Comparison of ENCODE assay signal across 20 cellular contexts in the genomic region with DNA sequence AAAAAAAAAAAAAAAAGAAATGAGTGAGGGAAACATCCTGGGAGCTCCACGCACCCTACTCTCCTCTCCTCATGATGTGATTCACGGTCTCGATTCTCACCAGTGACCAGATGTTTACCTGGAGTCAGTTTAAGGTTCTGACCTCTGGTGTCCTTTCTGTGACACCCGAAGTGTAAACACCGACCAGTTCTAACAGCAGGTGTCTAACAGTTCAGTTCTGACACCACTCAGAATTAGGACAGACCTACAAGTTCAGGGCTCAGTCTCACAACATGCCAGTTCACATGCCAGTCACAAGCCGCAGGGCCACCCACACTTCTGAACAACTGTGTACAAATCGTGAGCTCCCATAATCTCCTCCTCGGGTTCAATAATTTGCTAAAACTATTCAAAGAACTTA. TPM values are rescaled to one million over a fixed set of nuclear protein-coding genes. Genes with fewer than 3 reads are reported as not detected.
A peak's percentile ranks its signal among the peaks of the same experiment; 100 is the strongest.
DNase-seq lines count a peak whose midpoint lies in the region; ATAC-seq, FAIRE-seq and TF ChIP-seq lines count a peak whose summit lies in the region.
"Had no signal": no experiment of that assay in that cellular context is flagged by ENCODE, and none has a peak within 500 bp of the region (broad histone marks: within the 10 kb centered on the region; RNA-seq: fewer than 3 reads in every experiment).

No MANE protein-coding gene starts in this region.

- no peak for FAIRE-seq in D721Med (lab: Jason Lieb, UNC)

- H3K4me1 Mint-ChIP-seq in activated CD8-positive, alpha-beta T cell treated with anti-CD3 and anti-CD28 coated beads for 36 hours (ENCODE audit: low read depth): peaks cover 49% of the 10 kb centered on the region
- H3K4me1 Mint-ChIP-seq in activated CD8-positive, alpha-beta T cell treated with anti-CD3 and anti-CD28 coated beads, Interleukin-2, amount 10 ng/mL, durations not matched to agents 7 days and 5 days (ENCODE audit: low read depth): peaks cover 34% of the 10 kb centered on the region
- H3K4me1 Mint-ChIP-seq in CD4-positive, alpha-beta T cell (ENCODE audit: low read depth): peaks cover 54% of the 10 kb centered on the region
- peaks cover 14% of the 10 kb centered on the region for H3K4me1 Mint-ChIP-seq in endothelial cell (ENCODE audit: unreplicated experiment)
- peaks cover 20 to 64% (median 57%) of the 10 kb centered on the region in 7 donors for H3K4me1 Mint-ChIP-seq in naive thymus-derived CD4-positive, alpha-beta T cell

- peaks cover 4% of the 10 kb centered on the region for H3K9me3 Mint-ChIP-seq in activated CD8-positive, alpha-beta T cell treated with anti-CD3 and anti-CD28 coated beads for 36 hours
- H3K9me3 Mint-ChIP-seq in activated CD8-positive, alpha-beta T cell treated with anti-CD3 and anti-CD28 coated beads, Interleukin-2, amount 10 ng/mL, durations not matched to agents 7 days and 5 days (ENCODE audit: insufficient read depth): peaks cover 27% of the 10 kb centered on the region
- H3K9me3 Mint-ChIP-seq in CD4-positive, alpha-beta T cell: peaks cover 3% of the 10 kb centered on the region
- peaks cover 12% of the 10 kb centered on the region for H3K9me3 Mint-ChIP-seq in endothelial cell (ENCODE audit: unreplicated experiment)
- H3K9me3 Mint-ChIP-seq in naive thymus-derived CD4-positive, alpha-beta T cell: peaks cover 0 to 28% (median 5%) of the 10 kb centered on the region in 11 donors

- ATAC-seq in activated CD8-positive, alpha-beta T cell treated with anti-CD3 and anti-CD28 coated beads for 36 hours: no peak
- ATAC-seq in activated CD8-positive, alpha-beta T cell treated with anti-CD3 and anti-CD28 coated beads, Interleukin-2, amount 10 ng/mL, durations not matched to agents 7 days and 5 days: no peak
- no peak for ATAC-seq in CD4-positive, alpha-beta T cell (ENCODE audit: poor library complexity)
- ATAC-seq in naive thymus-derived CD4-positive, alpha-beta T cell: no peak

- H3K4me1 ChIP-seq in naive thymus-derived CD4-positive, alpha-beta T cell (ENCODE audit: control insufficient read depth in 2 of 2, insufficient read depth in 2 of 2, low read length in 2 of 2): peaks cover 8 to 19% of the 10 kb centered on the region in 2 donors

- DNase-seq in activated CD8-positive, alpha-beta T cell treated with anti-CD3 and anti-CD28 coated beads for 36 hours: no peak
- DNase-seq in activated CD8-positive, alpha-beta T cell treated with anti-CD3 and anti-CD28 coated beads, Interleukin-2, amount 10 ng/mL, durations not matched to agents 7 days and 5 days: no peak
- no peak for DNase-seq in CD4-positive, alpha-beta T cell
- DNase-seq in endothelial cell (ENCODE audit: low spot score): no peak
- no peak for DNase-seq in naive thymus-derived CD4-positive, alpha-beta T cell
- DNase-seq in D721Med (ENCODE audit: insufficient read length, low spot score): no peak
- DNase-seq in stimulated activated CD4-positive, alpha-beta T cell treated with anti-CD3 and anti-CD28 coated beads, Interleukin-12 subunit alpha, Interleukin-12 subunit beta, amount 100 ng/mL, for 4 hours: no peak
- DNase-seq in H4 (ENCODE audit: low spot score): no peak
- DNase-seq: activated naive CD4-positive, alpha-beta T cell treated with anti-CD3 and anti-CD28 coated beads, Interleukin-2, amount 10 ng/mL, durations not matched to agents 7 days and 5 days; left ventricle myocardium superior; midbrain; MV-4-11; NCI-H1436 treated with DMSO at 0.1 percent for 48 hours; NCI-H226; NCI-H526 treated with DMSO at 0.1 percent for 48 hours; NK-92 treated with Interleukin-12 subunit alpha and Interleukin-12 subunit beta, amount 100 ng/mL, for 24 hours; stomach; uterus had no signal

- H3K27ac Mint-ChIP-seq in activated CD8-positive, alpha-beta T cell treated with anti-CD3 and anti-CD28 coated beads for 36 hours: peak overlapping the region; percentile 69
- H3K27ac Mint-ChIP-seq in activated CD8-positive, alpha-beta T cell treated with anti-CD3 and anti-CD28 coated beads, Interleukin-2, amount 10 ng/mL, durations not matched to agents 7 days and 5 days: no peak overlapping the region
- H3K27ac Mint-ChIP-seq in CD4-positive, alpha-beta T cell: peak overlapping the region; percentile 76
- H3K27ac Mint-ChIP-seq in endothelial cell (ENCODE audit: unreplicated experiment): no peak overlapping the region
- H3K27ac Mint-ChIP-seq in naive thymus-derived CD4-positive, alpha-beta T cell: peak overlapping the region in 6 of 9 donors; percentile 1 to 88 (median 44)
- H3K27ac Mint-ChIP-seq: activated naive CD4-positive, alpha-beta T cell treated with anti-CD3 and anti-CD28 coated beads, Interleukin-2, amount 10 ng/mL, durations not matched to agents 7 days and 5 days; CD14-positive monocyte had no signal

- H3K9me3 ChIP-seq in CD4-positive, alpha-beta T cell (ENCODE audit: control insufficient read depth, low read length): no peaks in the 10 kb centered on the region
- no peaks in the 10 kb centered on the region for H3K9me3 ChIP-seq in naive thymus-derived CD4-positive, alpha-beta T cell (ENCODE audit: control insufficient read depth in 2 of 3, low read length in 3 of 3)
- H3K9me3 ChIP-seq: uterus had no signal

- POLR2A ChIA-PET in activated CD8-positive, alpha-beta T cell treated with anti-CD3 and anti-CD28 coated beads for 36 hours (lab: Charles Lee): interaction anchor here (0.9 kb wide), 1 partner anchor 67 kb away, joined by 6 read pairs; no protein-coding TSS in a partner anchor
- POLR2A ChIA-PET in activated CD8-positive, alpha-beta T cell treated with anti-CD3 and anti-CD28 coated beads, Interleukin-2, amount 10 ng/mL, durations not matched to agents 7 days and 5 days (lab: Charles Lee): no interaction called here
- POLR2A ChIA-PET in CD4-positive, alpha-beta T cell (lab: Charles Lee): interaction anchor here (0.5 to 0.6 kb wide), 2 partner anchors 24 to 492 kb away, joined by 3 to 4 read pairs; no protein-coding TSS in a partner anchor
- POLR2A ChIA-PET in naive thymus-derived CD4-positive, alpha-beta T cell (lab: Charles Lee): interaction anchor here (0.6 to 0.7 kb wide), 2 partner anchors 21 to 370 kb away, joined by 3 to 4 read pairs; no protein-coding TSS in a partner anchor

- H3K36me3 ChIP-seq in naive thymus-derived CD4-positive, alpha-beta T cell (ENCODE audit: control insufficient read depth in 2 of 3, insufficient read depth in 3 of 3, low read length in 3 of 3): peaks cover 0 to 28% (median 0%) of the 10 kb centered on the region in 3 experiments
- H3K36me3 ChIP-seq: uterus had no signal

- H3K27me3 ChIP-seq in CD4-positive, alpha-beta T cell (ENCODE audit: control insufficient read depth, insufficient read depth, low read length): no peaks in the 10 kb centered on the region
- no peaks in the 10 kb centered on the region for H3K27me3 ChIP-seq in naive thymus-derived CD4-positive, alpha-beta T cell (ENCODE audit: control insufficient read depth in 2 of 2, insufficient read depth in 2 of 2, low read length in 2 of 2)
- H3K27me3 ChIP-seq: stomach, uterus had no signal

- no peak for TF ChIP-seq CTCF in activated CD8-positive, alpha-beta T cell treated with anti-CD3 and anti-CD28 coated beads for 36 hours (IDR thresholded peaks at IDR 0.05)
- no peak for TF ChIP-seq CTCF in CD4-positive, alpha-beta T cell (IDR thresholded peaks at IDR 0.05)
- TF ChIP-seq CTCF in endothelial cell (IDR thresholded peaks at IDR 0.05; ENCODE audit: unreplicated experiment) (no peak), D721Med (IDR thresholded peaks at IDR 0.05; ENCODE audit: insufficient read depth, missing control alignments) (no peak)

- no peak overlapping the region for H3K4me3 ChIP-seq in naive thymus-derived CD4-positive, alpha-beta T cell (ENCODE audit: low read length)
- H3K4me3 ChIP-seq: skin epidermis, stomach, uterus had no signal

- H3K36me3 Mint-ChIP-seq in activated CD8-positive, alpha-beta T cell treated with anti-CD3 and anti-CD28 coated beads for 36 hours (ENCODE audit: low read depth): peaks cover 31% of the 10 kb centered on the region
- peaks cover 74% of the 10 kb centered on the region for H3K36me3 Mint-ChIP-seq in activated CD8-positive, alpha-beta T cell treated with anti-CD3 and anti-CD28 coated beads, Interleukin-2, amount 10 ng/mL, durations not matched to agents 7 days and 5 days (ENCODE audit: low read depth)
- H3K36me3 Mint-ChIP-seq in CD4-positive, alpha-beta T cell (ENCODE audit: low read depth): peaks cover 60% of the 10 kb centered on the region
- peaks cover 49% of the 10 kb centered on the region for H3K36me3 Mint-ChIP-seq in endothelial cell (ENCODE audit: low read depth, unreplicated experiment)
- peaks cover 20 to 70% (median 44%) of the 10 kb centered on the region in 5 donors for H3K36me3 Mint-ChIP-seq in naive thymus-derived CD4-positive, alpha-beta T cell

- no peak overlapping the region for H3K4me3 Mint-ChIP-seq in activated CD8-positive, alpha-beta T cell treated with anti-CD3 and anti-CD28 coated beads for 36 hours
- no peak overlapping the region for H3K4me3 Mint-ChIP-seq in activated CD8-positive, alpha-beta T cell treated with anti-CD3 and anti-CD28 coated beads, Interleukin-2, amount 10 ng/mL, durations not matched to agents 7 days and 5 days
- H3K4me3 Mint-ChIP-seq in CD4-positive, alpha-beta T cell: no peak overlapping the region
- peak overlapping the region; percentile 81 for H3K4me3 Mint-ChIP-seq in endothelial cell (ENCODE audit: unreplicated experiment)
- H3K4me3 Mint-ChIP-seq in naive thymus-derived CD4-positive, alpha-beta T cell: peak overlapping the region in 3 of 10 donors; percentile 15 to 24 (median 18)
- H3K4me3 Mint-ChIP-seq: activated naive CD4-positive, alpha-beta T cell treated with anti-CD3 and anti-CD28 coated beads, Interleukin-2, amount 10 ng/mL, durations not matched to agents 7 days and 5 days; CD14-positive monocyte had no signal

- intact Hi-C loops in activated CD8-positive, alpha-beta T cell treated with anti-CD3 and anti-CD28 coated beads for 36 hours (cut with micrococcal nuclease): no loop called here
- intact Hi-C loops in CD4-positive, alpha-beta T cell (cut with DNase I, micrococcal nuclease): loop anchor here in 1 of 2 experiments (5.0 kb wide), 2 partner anchors 48 to 63 kb away; a partner anchor contains a TSS
- intact Hi-C loops in naive thymus-derived CD4-positive, alpha-beta T cell (cut with micrococcal nuclease): no loop called here

- H3K27ac ChIP-seq in CD4-positive, alpha-beta T cell (ENCODE audit: low read depth, low read length): no peak overlapping the region
- H3K27ac ChIP-seq in naive thymus-derived CD4-positive, alpha-beta T cell (ENCODE audit: low read depth, low read length): no peak overlapping the region
- H3K27ac ChIP-seq: uterus had no signal

- no peaks in the 10 kb centered on the region for H3K27me3 Mint-ChIP-seq in activated CD8-positive, alpha-beta T cell treated with anti-CD3 and anti-CD28 coated beads for 36 hours
- no peaks in the 10 kb centered on the region for H3K27me3 Mint-ChIP-seq in activated CD8-positive, alpha-beta T cell treated with anti-CD3 and anti-CD28 coated beads, Interleukin-2, amount 10 ng/mL, durations not matched to agents 7 days and 5 days (ENCODE audit: low read depth)
- H3K27me3 Mint-ChIP-seq in CD4-positive, alpha-beta T cell: no peaks in the 10 kb centered on the region
- peaks cover under 1% of the 10 kb centered on the region for H3K27me3 Mint-ChIP-seq in endothelial cell (ENCODE audit: unreplicated experiment)
- no peaks in the 10 kb centered on the region for H3K27me3 Mint-ChIP-seq in naive thymus-derived CD4-positive, alpha-beta T cell
- H3K27me3 Mint-ChIP-seq: activated naive CD4-positive, alpha-beta T cell treated with anti-CD3 and anti-CD28 coated beads, Interleukin-2, amount 10 ng/mL, durations not matched to agents 7 days and 5 days had no signal

- CTCF ChIA-PET in activated CD8-positive, alpha-beta T cell treated with anti-CD3 and anti-CD28 coated beads for 36 hours (lab: Charles Lee): interaction anchor here (0.6 kb wide), 1 partner anchor 50 kb away, joined by 3 read pairs; no protein-coding TSS in a partner anchor
- CTCF ChIA-PET in activated CD8-positive, alpha-beta T cell treated with anti-CD3 and anti-CD28 coated beads, Interleukin-2, amount 10 ng/mL, durations not matched to agents 7 days and 5 days (lab: Charles Lee): no interaction called here
- CTCF ChIA-PET in CD4-positive, alpha-beta T cell (lab: Charles Lee): no interaction called here
- CTCF ChIA-PET in naive thymus-derived CD4-positive, alpha-beta T cell (lab: Charles Lee): no interaction called here

RNA-seq across cellular contexts. Expression of a gene that starts 6.0 kb away (rescaled TPM):
- 1 to 10 TPM; 6.2 to 7.4 TPM for total RNA-seq in activated CD8-positive, alpha-beta T cell treated with anti-CD3 and anti-CD28 coated beads for 36 hours
- total RNA-seq in activated CD8-positive, alpha-beta T cell treated with anti-CD3 and anti-CD28 coated beads, Interleukin-2, amount 10 ng/mL, durations not matched to agents 7 days and 5 days: 10 to 100 TPM; 10.3 to 10.5 TPM
- total RNA-seq in CD4-positive, alpha-beta T cell: 10 to 100 TPM; 17.3 to 18.0 TPM
- 18.8 TPM for total RNA-seq in endothelial cell (ENCODE audit: unreplicated experiment)
- total RNA-seq in naive thymus-derived CD4-positive, alpha-beta T cell: 10 to 100 TPM; 10.5 to 33.6 (median 19.0) TPM
- polyA plus RNA-seq in naive thymus-derived CD4-positive, alpha-beta T cell: 10 to 100 TPM; 15.3 to 17.9 TPM
- total RNA-seq in H4 (2014; rRNA removed; shearing (Covaris generic)): 4.1 and 5.3 TPM in 2 replicates

Comparison
In these comparisons a context has a peak if more than half of its experiments do, and no peak if none do; other contexts are left out.
1. H3K27ac Mint-ChIP-seq: peak in activated CD8-positive, alpha-beta T cell treated with anti-CD3 and anti-CD28 coated beads for 36 hours (single experiment), CD4-positive, alpha-beta T cell (single experiment) and naive thymus-derived CD4-positive, alpha-beta T cell (6 of 9); none in activated CD8-positive, alpha-beta T cell treated with anti-CD3 and anti-CD28 coated beads, Interleukin-2, amount 10 ng/mL, durations not matched to agents 7 days and 5 days (single experiment) and endothelial cell (single experiment).